Comparison of ENCODE assay signal across 8 cellular contexts in the genomic region with DNA sequence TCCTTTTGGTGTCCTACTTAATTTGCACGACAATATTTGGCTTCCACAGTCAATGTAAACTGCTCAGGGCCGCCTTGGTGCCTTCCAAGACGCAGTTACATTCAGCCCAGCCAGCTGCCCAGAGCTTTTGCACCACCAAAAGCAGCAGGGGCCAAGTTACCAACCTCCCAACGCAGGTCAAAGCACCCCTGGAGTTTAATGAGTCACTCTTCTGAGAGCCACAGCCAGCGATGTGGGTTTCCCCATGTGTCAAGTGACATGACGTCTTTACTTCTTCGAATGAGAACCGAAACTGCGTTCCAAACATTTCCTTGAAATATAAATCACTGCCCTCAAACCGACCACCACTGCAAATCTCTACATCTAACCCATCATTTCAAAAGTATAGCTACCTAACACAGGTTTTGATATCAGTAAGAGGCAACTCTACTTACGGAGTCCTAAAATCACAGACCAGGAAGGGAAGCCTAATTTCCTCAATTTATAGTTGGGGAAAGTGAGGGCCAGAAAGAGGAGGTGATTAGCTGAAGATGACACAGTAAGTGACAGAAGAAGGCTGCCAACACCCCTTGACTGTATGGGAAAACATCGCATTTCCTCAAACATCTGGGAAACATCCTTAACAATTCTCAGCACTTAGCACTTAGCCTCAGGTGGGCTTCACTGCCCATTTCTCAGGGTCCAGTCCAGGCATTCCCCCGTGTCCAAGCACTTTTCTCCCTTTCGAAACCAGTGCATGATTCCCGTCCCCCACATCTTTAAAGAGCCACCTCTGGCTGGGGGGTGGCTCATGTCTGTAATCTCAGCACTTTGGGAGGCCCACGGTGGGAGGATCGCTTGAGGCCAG. TPM values are rescaled to one million over a fixed set of nuclear protein-coding genes. Genes with fewer than 3 reads are reported as not detected.
A peak's percentile ranks its signal among the peaks of the same experiment; 100 is the strongest.
DNase-seq lines count a peak whose midpoint lies in the region; ATAC-seq, FAIRE-seq and TF ChIP-seq lines count a peak whose summit lies in the region.

No MANE protein-coding gene starts in this region.

- FAIRE-seq in GM18507 (lab: Jason Lieb, UNC) (peak; percentile 98), frontal cortex (lab: Jason Lieb, UNC) (no peak)

- intact Hi-C loops in activated CD8-positive, alpha-beta T cell treated with anti-CD3 and anti-CD28 coated beads for 36 hours (cut with micrococcal nuclease) = no loop called here

- H3K4me1 Mint-ChIP-seq in activated CD8-positive, alpha-beta T cell treated with anti-CD3 and anti-CD28 coated beads for 36 hours (ENCODE audit: low read depth) = peaks cover 49% of the 10 kb centered on the region

- CTCF ChIA-PET in HEK293T (lab: Yijun Ruan, JAX) = no interaction called here
- CTCF ChIA-PET in activated CD8-positive, alpha-beta T cell treated with anti-CD3 and anti-CD28 coated beads for 36 hours (lab: Charles Lee) = interaction anchor here (1.0 to 1.7 kb wide), 5 partner anchors 22 to 80 kb away, joined by 3 to 5 read pairs (median 4); partner anchors contain the start of gene MB21D2

- H3K36me3 ChIP-seq in MG63 = no peaks in the 10 kb centered on the region

- peak overlapping the region; percentile 77 for H3K27ac Mint-ChIP-seq in activated CD8-positive, alpha-beta T cell treated with anti-CD3 and anti-CD28 coated beads for 36 hours

- POLR2A ChIA-PET in HEK293T (lab: Yijun Ruan, JAX) = interaction anchor here (1.4 kb wide), 1 partner anchor 22 kb away, joined by 3 read pairs; no protein-coding TSS in a partner anchor
- POLR2A ChIA-PET in activated CD8-positive, alpha-beta T cell treated with anti-CD3 and anti-CD28 coated beads for 36 hours (lab: Charles Lee) = interaction anchor here (0.8 to 1.7 kb wide), 4 partner anchors 9 to 76 kb away, joined by 3 to 5 read pairs (median 5); partner anchors contain the start of gene MB21D2

- peaks cover 3% of the 10 kb centered on the region for H3K36me3 Mint-ChIP-seq in activated CD8-positive, alpha-beta T cell treated with anti-CD3 and anti-CD28 coated beads for 36 hours (ENCODE audit: low read depth)

- H3K9me3 ChIP-seq in MG63 = no peaks in the 10 kb centered on the region

- H3K27me3 Mint-ChIP-seq in activated CD8-positive, alpha-beta T cell treated with anti-CD3 and anti-CD28 coated beads for 36 hours = peaks cover 30% of the 10 kb centered on the region

- H3K27me3 ChIP-seq in MG63 = no peaks in the 10 kb centered on the region

- peak; percentile 93 for ATAC-seq in activated CD8-positive, alpha-beta T cell treated with anti-CD3 and anti-CD28 coated beads for 36 hours

- peak overlapping the region; percentile 28 for H3K4me3 Mint-ChIP-seq in activated CD8-positive, alpha-beta T cell treated with anti-CD3 and anti-CD28 coated beads for 36 hours

- DNase-seq in GM18507 (ENCODE audit: extremely low spot score, insufficient read length, low read depth) (peak; percentile 53), HEK293T (ENCODE audit: extremely low spot score) (peak; percentile 23), MG63 (peak; percentile 95), fibroblast of the aortic adventitia (ENCODE audit: low read depth) (peak; percentile 81), retinal pigment epithelial cell (ENCODE audit: low read depth) (peak; percentile 85), frontal cortex (ENCODE audit: low spot score in 2 of 2) (no peak), NAMALWA (ENCODE audit: low spot score) (no peak)
- DNase-seq in activated CD8-positive, alpha-beta T cell treated with anti-CD3 and anti-CD28 coated beads for 36 hours = peak; percentile 88

- peak overlapping the region; percentile 9 for H3K4me3 ChIP-seq in MG63
- no peak overlapping the region for H3K4me3 ChIP-seq in fibroblast of the aortic adventitia (ENCODE audit: low read depth, low read length)
- no peak overlapping the region for H3K4me3 ChIP-seq in retinal pigment epithelial cell (ENCODE audit: low read length)

- H3K9me3 Mint-ChIP-seq in activated CD8-positive, alpha-beta T cell treated with anti-CD3 and anti-CD28 coated beads for 36 hours = no peaks in the 10 kb centered on the region

- TF ChIP-seq CTCF in activated CD8-positive, alpha-beta T cell treated with anti-CD3 and anti-CD28 coated beads for 36 hours (IDR thresholded peaks at IDR 0.05) = no peak
- no peak for TF ChIP-seq CTCF in fibroblast of the aortic adventitia (IDR thresholded peaks at IDR 0.05; ENCODE audit: insufficient read depth, low read length)
- TF ChIP-seq CTCF in retinal pigment epithelial cell (conservative IDR thresholded peaks at IDR 0.05; ENCODE audit: low read depth, low read length) = no peak

TF ChIP-seq in HEK293T, 16 proteins besides CTCF, POLR2A, EP300 and RAD21:
- TF ChIP-seq HDGF (IDR thresholded peaks at IDR 0.05; ENCODE audit: borderline replicate concordance) (no peak), ZNF384 (IDR thresholded peaks at IDR 0.05) (no peak), PKNOX1 (IDR thresholded peaks at IDR 0.05) (peak; percentile 80), FOXK2 (IDR thresholded peaks at IDR 0.05) (no peak)
TF ChIP-seq in HEK293T: peak in this region for 1.

RNA-seq across cellular contexts. Expression of gene MB21D2, which starts 24.5 kb away (rescaled TPM):
- total RNA-seq in MG63 (2014; rRNA removed; shearing (Covaris generic); ENCODE audit: low replicate concordance) = 23.8 and 26.4 TPM in 2 replicates
- total RNA-seq in activated CD8-positive, alpha-beta T cell treated with anti-CD3 and anti-CD28 coated beads for 36 hours = 1 to 10 TPM; 3.1 to 3.2 TPM
- 5.6 and 6.7 TPM in 2 replicates for total RNA-seq in fibroblast of the aortic adventitia (ENCODE audit: low replicate concordance)
- 106 TPM for total RNA-seq in frontal cortex

Comparison
In these comparisons a context has a peak if more than half of its experiments do, and no peak if none do; other contexts are left out.
1. DNase-seq: peak in GM18507 (single experiment), HEK293T (single experiment), MG63 (single experiment), activated CD8-positive, alpha-beta T cell treated with anti-CD3 and anti-CD28 coated beads for 36 hours (single experiment), fibroblast of the aortic adventitia (single experiment) and retinal pigment epithelial cell (single experiment); none in frontal cortex (0 of 2) and NAMALWA (single experiment).